In genomic region chr1:25617626-25618432, GRCh38 we compare ENCODE assay signal across 8 cellular contexts. TPM values are rescaled to one million over a fixed set of nuclear protein-coding genes. Genes with fewer than 3 reads are reported as not detected.
DNase-seq lines count a peak whose midpoint lies in the region; ATAC-seq and TF ChIP-seq lines count a peak whose summit lies in the region.

No MANE protein-coding gene starts in this region.

- ATAC-seq in GM19455 (IDR thresholded peaks at IDR 0.05; ENCODE audit: unreplicated experiment) (no peak), GM21576 (IDR thresholded peaks at IDR 0.05; ENCODE audit: unreplicated experiment) (no peak), HG03159 (IDR thresholded peaks at IDR 0.05; ENCODE audit: unreplicated experiment) (no peak)

- peak overlapping the region; percentile 58 for H3K4me3 ChIP-seq in epithelial cell of proximal tubule (ENCODE audit: low read depth, low read length)
- peak overlapping the region; percentile 60 for H3K4me3 ChIP-seq in neuron (ENCODE audit: low read length)

- no peak for TF ChIP-seq CTCF in epithelial cell of proximal tubule (conservative IDR thresholded peaks at IDR 0.05; ENCODE audit: low read depth, low read length)

- peak; percentile 15 for DNase-seq in GF-D8 (lab: John Stamatoyannopoulos, UW)
- DNase-seq in SKM-1 (lab: John Stamatoyannopoulos, UW; ENCODE audit: unreplicated experiment) = peak; percentile 59
- DNase-seq in epithelial cell of proximal tubule (ENCODE audit: low read depth) = no peak
- DNase-seq in A172 (ENCODE audit: low spot score) = no peak

- H2AFZ ChIP-seq in neuron (ENCODE audit: low read depth, low read length) = no peak overlapping the region

- peaks cover 32% of the 10 kb centered on the region for H3K4me1 ChIP-seq in neuron (ENCODE audit: insufficient read depth, low read length)

- H3K9me3 ChIP-seq in neuron (ENCODE audit: low read length) = no peaks in the 10 kb centered on the region

- H3K27me3 ChIP-seq in neuron (ENCODE audit: insufficient read depth, low read length) = no peaks in the 10 kb centered on the region

- no peaks in the 10 kb centered on the region for H3K36me3 ChIP-seq in neuron (ENCODE audit: insufficient read depth, low read length)

RNA-seq across cellular contexts. Expression of gene MAN1C1, which starts 1.2 kb away (rescaled TPM):
- total RNA-seq in epithelial cell of proximal tubule = 0.63 and 1.2 TPM in 2 replicates
- 0.67 and 1.5 TPM in 2 replicates for total RNA-seq in A172 (2014; rRNA removed; shearing (Covaris generic))

Comparison
In these comparisons a context has a peak if more than half of its experiments do, and no peak if none do; other contexts are left out.
1. DNase-seq: peak in GF-D8 (single experiment) and SKM-1 (single experiment); none in epithelial cell of proximal tubule (single experiment) and A172 (single experiment).